1 cellular context compared by ENCODE assay signal in the genomic region with DNA sequence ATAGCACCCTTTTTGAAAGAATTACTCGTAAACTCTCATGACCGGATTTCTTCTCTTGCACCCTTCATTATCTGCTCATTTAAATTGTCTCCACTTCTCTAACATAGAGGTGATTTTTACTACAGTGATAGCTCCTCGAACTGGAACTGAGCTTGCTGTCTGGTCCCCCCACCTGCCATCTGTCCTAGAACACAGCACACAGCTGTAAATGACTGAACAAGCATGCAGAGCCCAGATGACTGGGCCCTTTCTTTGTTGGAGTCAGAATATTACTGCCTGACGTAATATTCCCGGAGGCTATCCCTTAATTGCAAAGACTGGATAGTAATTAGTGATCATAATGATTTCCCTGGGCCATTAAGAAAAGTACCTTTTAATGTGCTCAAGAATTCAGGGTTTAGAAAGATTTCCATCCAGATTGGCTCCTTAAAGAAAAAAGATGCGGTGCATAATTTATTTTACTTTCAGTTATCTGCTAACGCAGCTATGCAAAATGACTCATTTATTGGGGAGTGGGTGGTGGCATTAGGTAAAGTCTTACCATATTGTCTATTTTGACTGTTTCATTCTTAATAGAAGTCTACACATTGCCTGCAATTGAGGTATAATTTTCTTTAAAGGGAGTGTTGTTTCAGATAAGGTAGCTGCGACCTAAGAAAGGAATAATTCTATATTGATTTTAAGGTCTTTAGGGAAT.
A peak's percentile ranks its signal among the peaks of the same experiment; 100 is the strongest.
TF ChIP-seq lines count a peak whose summit lies in the region.

No MANE protein-coding gene starts in this region.

TF ChIP-seq in GM12878, 131 proteins besides CTCF, POLR2A, EP300 and RAD21 (continued from another document):
- no peak for TF ChIP-seq MEF2A (IDR thresholded peaks at IDR 0.05; ENCODE audit: insufficient read depth, low read depth, low read length)
- TF ChIP-seq TCF12 (IDR thresholded peaks at IDR 0.05; ENCODE audit: low read depth, low read length): 0 out of 2 replicates have a peak, but pooled peaks have one; percentile 10
- TF ChIP-seq, protein P1, sequence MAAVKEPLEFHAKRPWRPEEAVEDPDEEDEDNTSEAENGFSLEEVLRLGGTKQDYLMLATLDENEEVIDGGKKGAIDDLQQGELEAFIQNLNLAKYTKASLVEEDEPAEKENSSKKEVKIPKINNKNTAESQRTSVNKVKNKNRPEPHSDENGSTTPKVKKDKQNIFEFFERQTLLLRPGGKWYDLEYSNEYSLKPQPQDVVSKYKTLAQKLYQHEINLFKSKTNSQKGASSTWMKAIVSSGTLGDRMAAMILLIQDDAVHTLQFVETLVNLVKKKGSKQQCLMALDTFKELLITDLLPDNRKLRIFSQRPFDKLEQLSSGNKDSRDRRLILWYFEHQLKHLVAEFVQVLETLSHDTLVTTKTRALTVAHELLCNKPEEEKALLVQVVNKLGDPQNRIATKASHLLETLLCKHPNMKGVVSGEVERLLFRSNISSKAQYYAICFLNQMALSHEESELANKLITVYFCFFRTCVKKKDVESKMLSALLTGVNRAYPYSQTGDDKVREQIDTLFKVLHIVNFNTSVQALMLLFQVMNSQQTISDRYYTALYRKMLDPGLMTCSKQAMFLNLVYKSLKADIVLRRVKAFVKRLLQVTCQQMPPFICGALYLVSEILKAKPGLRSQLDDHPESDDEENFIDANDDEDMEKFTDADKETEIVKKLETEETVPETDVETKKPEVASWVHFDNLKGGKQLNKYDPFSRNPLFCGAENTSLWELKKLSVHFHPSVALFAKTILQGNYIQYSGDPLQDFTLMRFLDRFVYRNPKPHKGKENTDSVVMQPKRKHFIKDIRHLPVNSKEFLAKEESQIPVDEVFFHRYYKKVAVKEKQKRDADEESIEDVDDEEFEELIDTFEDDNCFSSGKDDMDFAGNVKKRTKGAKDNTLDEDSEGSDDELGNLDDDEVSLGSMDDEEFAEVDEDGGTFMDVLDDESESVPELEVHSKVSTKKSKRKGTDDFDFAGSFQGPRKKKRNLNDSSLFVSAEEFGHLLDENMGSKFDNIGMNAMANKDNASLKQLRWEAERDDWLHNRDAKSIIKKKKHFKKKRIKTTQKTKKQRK (IDR thresholded peaks at IDR 0.05; ENCODE audit: low read depth, low read length): no peak
- TF ChIP-seq MYC (IDR thresholded peaks at IDR 0.05; ENCODE audit: insufficient read depth, insufficient read length, insufficient replicate concordance, low read length, severe bottlenecking): no peak
- TF ChIP-seq, protein P2, sequence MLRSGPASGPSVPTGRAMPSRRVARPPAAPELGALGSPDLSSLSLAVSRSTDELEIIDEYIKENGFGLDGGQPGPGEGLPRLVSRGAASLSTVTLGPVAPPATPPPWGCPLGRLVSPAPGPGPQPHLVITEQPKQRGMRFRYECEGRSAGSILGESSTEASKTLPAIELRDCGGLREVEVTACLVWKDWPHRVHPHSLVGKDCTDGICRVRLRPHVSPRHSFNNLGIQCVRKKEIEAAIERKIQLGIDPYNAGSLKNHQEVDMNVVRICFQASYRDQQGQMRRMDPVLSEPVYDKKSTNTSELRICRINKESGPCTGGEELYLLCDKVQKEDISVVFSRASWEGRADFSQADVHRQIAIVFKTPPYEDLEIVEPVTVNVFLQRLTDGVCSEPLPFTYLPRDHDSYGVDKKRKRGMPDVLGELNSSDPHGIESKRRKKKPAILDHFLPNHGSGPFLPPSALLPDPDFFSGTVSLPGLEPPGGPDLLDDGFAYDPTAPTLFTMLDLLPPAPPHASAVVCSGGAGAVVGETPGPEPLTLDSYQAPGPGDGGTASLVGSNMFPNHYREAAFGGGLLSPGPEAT (IDR thresholded peaks at IDR 0.05; ENCODE audit: low read depth): no peak
- TF ChIP-seq CHD1 (IDR thresholded peaks at IDR 0.05; ENCODE audit: low read depth, low read length): no peak
- TF ChIP-seq SMAD5 (IDR thresholded peaks at IDR 0.05; ENCODE audit: low read depth): no peak
TF ChIP-seq in GM12878: peak in this region for 4.
